Comparison of ENCODE assay signal across 9 cellular contexts in genomic region chr13:33125821-33126570, GRCh38.
DNase-seq lines count a peak whose midpoint lies in the region; ATAC-seq lines count a peak whose summit lies in the region.
"Had no signal": no experiment of that assay in that cellular context is flagged by ENCODE, and none has a peak within 500 bp of the region (broad histone marks: within the 10 kb centered on the region; RNA-seq: fewer than 3 reads in every experiment).

No MANE protein-coding gene starts in this region.

- H3K9ac ChIP-seq in rectal smooth muscle tissue (ENCODE audit: low read length) = no peak overlapping the region

- H3K27ac ChIP-seq in SJCRH30 (peak overlapping the region; percentile 93), rectal smooth muscle tissue (ENCODE audit: low read depth, low read length) (peak overlapping the region; percentile 80)

- no peaks in the 10 kb centered on the region for H3K9me3 ChIP-seq in SJCRH30 (replicated peaks)

- H3K36me3 ChIP-seq in SJCRH30 (peaks cover 40% of the 10 kb centered on the region), rectal smooth muscle tissue (ENCODE audit: control insufficient read depth, insufficient read depth, low read length) (peaks cover 10% of the 10 kb centered on the region)

- DNase-seq in EL (peak; percentile 98), SJCRH30 (peak; percentile 91 to 96), glomerular visceral epithelial cell (ENCODE audit: extremely low spot score) (peak; percentile 91)
- DNase-seq: stimulated activated naive CD4-positive, alpha-beta T cell had no signal

- H3K27me3 ChIP-seq in SJCRH30 (no peaks in the 10 kb centered on the region), rectal smooth muscle tissue (ENCODE audit: control insufficient read depth, insufficient read depth, low read length) (no peaks in the 10 kb centered on the region)

- ATAC-seq in HG02885 (IDR thresholded peaks at IDR 0.05; ENCODE audit: poor library complexity, unreplicated experiment) (no peak), GM19397 (IDR thresholded peaks at IDR 0.05; ENCODE audit: unreplicated experiment) (no peak), HG03439 (IDR thresholded peaks at IDR 0.05; ENCODE audit: unreplicated experiment) (no peak), HG03378 (IDR thresholded peaks at IDR 0.05; ENCODE audit: unreplicated experiment) (no peak)

- H3K4me1 ChIP-seq in SJCRH30 = peaks cover 30% of the 10 kb centered on the region
- peaks cover 31% of the 10 kb centered on the region for H3K4me1 ChIP-seq in rectal smooth muscle tissue (ENCODE audit: control insufficient read depth, insufficient read depth, low read length)

- H3K4me3 ChIP-seq in SJCRH30 = peak overlapping the region; percentile 25
- no peak overlapping the region for H3K4me3 ChIP-seq in rectal smooth muscle tissue (ENCODE audit: low read length)
